ENCODE assay signal across 19 cellular contexts in the genomic region with DNA sequence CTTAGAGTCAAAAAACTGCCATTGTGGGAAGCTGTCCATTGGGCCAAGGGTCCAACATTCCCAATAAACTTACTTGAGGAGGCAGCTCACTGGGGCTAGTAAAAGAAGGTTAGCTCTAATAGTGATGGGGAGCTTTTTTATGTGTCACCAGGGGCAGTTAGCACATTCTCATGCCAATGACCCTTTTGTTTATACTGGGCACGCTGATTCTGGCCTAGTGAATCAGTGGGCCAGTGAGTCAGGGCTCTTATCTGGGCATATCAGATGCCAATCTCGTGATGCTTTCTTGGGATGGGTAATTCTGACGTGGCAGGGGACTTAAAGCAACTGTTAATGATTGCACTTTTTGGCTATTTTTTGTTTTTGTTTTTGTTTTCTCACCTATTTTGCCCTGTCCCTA. TPM values are rescaled to one million over a fixed set of nuclear protein-coding genes. Genes with fewer than 3 reads are reported as not detected.
DNase-seq lines count a peak whose midpoint lies in the region; ATAC-seq, FAIRE-seq and TF ChIP-seq lines count a peak whose summit lies in the region.
"Had no signal": no experiment of that assay in that cellular context is flagged by ENCODE, and none has a peak within 500 bp of the region (broad histone marks: within the 10 kb centered on the region; RNA-seq: fewer than 3 reads in every experiment).

No MANE protein-coding gene starts in this region.

- no TSS peak for BruUV-seq in PC-9 (replicated peaks; lab: Mats Ljungman, UMichigan)

- no peaks in the 10 kb centered on the region for H3K27me3 Mint-ChIP-seq in osteocyte (ENCODE audit: unreplicated experiment)
- peaks cover 4 to 11% of the 10 kb centered on the region in 2 donors for H3K27me3 Mint-ChIP-seq in stimulated activated naive B cell treated with anti-CD40 and anti-IgM and Interleukin-4, amounts not matched to agents 10 μg/mL and 1 μg/mL and 100 μg/mL, for 72 hours
- H3K27me3 Mint-ChIP-seq: IgD-negative memory B cell; stimulated activated naive CD8-positive, alpha-beta T cell treated with anti-CD3 and anti-CD28 coated beads, Interleukin-15, Interleukin-2, amounts not matched to agents 100 ng/mL and 50 ng/mL, for 24 hours had no signal

- H4K20me1 ChIP-seq in PC-9 (ENCODE audit: insufficient read depth), result no peaks in the 10 kb centered on the region

- H3F3A ChIP-seq in PC-9 (ENCODE audit: insufficient read depth, low read depth), result peaks cover 43% of the 10 kb centered on the region

- H3K36me3 Mint-ChIP-seq in osteocyte (ENCODE audit: unreplicated experiment), result no peaks in the 10 kb centered on the region
- H3K36me3 Mint-ChIP-seq in stimulated activated naive B cell treated with anti-CD40 and anti-IgM and Interleukin-4, amounts not matched to agents 10 μg/mL and 1 μg/mL and 100 μg/mL, for 72 hours, result no peaks in the 10 kb centered on the region
- H3K36me3 Mint-ChIP-seq: activated naive CD4-positive, alpha-beta T cell treated with anti-CD3 and anti-CD28 coated beads, Interleukin-2, amount 50 U/mL, for 72 hours; IgD-negative memory B cell had no signal

- peak; percentile 79 for DNase-seq in Daoy (ENCODE audit: low read depth)
- peak; percentile 62 to 93 for DNase-seq in PC-9
- peak; percentile 86 for DNase-seq in epithelial cell of esophagus (ENCODE audit: low read depth)
- DNase-seq in osteocyte (ENCODE audit: extremely low spot score, unreplicated experiment), result no peak
- no peak for DNase-seq in D721Med (ENCODE audit: insufficient read length, low spot score)
- DNase-seq in activated CD4-positive, alpha-beta T cell treated with anti-CD3 and anti-CD28 coated beads, Interleukin-2, amount 50 U/mL, for 4 hours, result no peak
- no peak for DNase-seq in GF-D8 (lab: John Stamatoyannopoulos, UW)
- DNase-seq in stimulated activated naive B cell treated with anti-CD40 and anti-IgM and Interleukin-4, amounts not matched to agents 10 μg/mL and 1 μg/mL and 100 μg/mL, for 72 hours, result no peak
- DNase-seq: head of caudate nucleus; NCI-H1694 treated with DMSO at 0.1 percent for 48 hours; stimulated activated CD4-positive, alpha-beta T cell treated with anti-CD3 and anti-CD28 coated beads, Interleukin-2, amount 100 ng/mL, for 48 hours had no signal

- H3K4me1 ChIP-seq in PC-9 (replicated peaks; ENCODE audit: insufficient read depth), result peaks cover 53% of the 10 kb centered on the region
- H3K4me1 ChIP-seq: parathyroid adenoma had no signal

- no peak overlapping the region for H2AFZ ChIP-seq in PC-9
- H2AFZ ChIP-seq: parathyroid adenoma had no signal

- peak overlapping the region; percentile 94 for H3K27ac ChIP-seq in PC-9
- H3K27ac ChIP-seq: parathyroid adenoma had no signal

- no peak for ATAC-seq in stimulated activated naive B cell treated with anti-CD40 and anti-IgM and Interleukin-4, amounts not matched to agents 10 μg/mL and 1 μg/mL and 100 μg/mL, for 72 hours (replicated peaks)
- ATAC-seq: activated naive CD4-positive, alpha-beta T cell treated with anti-CD3 and anti-CD28 coated beads, Interleukin-2, amount 50 U/mL, for 72 hours; GM12878 had no signal

- no peaks in the 10 kb centered on the region for H3K27me3 ChIP-seq in PC-9 (ENCODE audit: insufficient read depth, low read depth)

- H3K4me3 ChIP-seq in PC-9 (no peak overlapping the region), epithelial cell of esophagus (ENCODE audit: low read length) (no peak overlapping the region)
- H3K4me3 ChIP-seq: GM12878 had no signal

- CTCF ChIA-PET in PC-9 (lab: Charles Lee), result no interaction called here

- no peak for FAIRE-seq in D721Med (lab: Jason Lieb, UNC)
- FAIRE-seq: GM12878, H1 had no signal

- no peaks in the 10 kb centered on the region for H3K36me3 ChIP-seq in PC-9 (ENCODE audit: low read depth)

- H3K79me2 ChIP-seq in PC-9 (ENCODE audit: low read depth), result no peaks in the 10 kb centered on the region
- H3K79me2 ChIP-seq: parathyroid adenoma had no signal

- no peaks in the 10 kb centered on the region for H3K9me3 ChIP-seq in PC-9 (ENCODE audit: insufficient read depth, low read depth)

- TF ChIP-seq CTCF in PC-9 (conservative IDR thresholded peaks at IDR 0.05), result no peak
- TF ChIP-seq CTCF in epithelial cell of esophagus (IDR thresholded peaks at IDR 0.05; ENCODE audit: insufficient read depth, low read depth, low read length, missing control alignments), result no peak
- TF ChIP-seq CTCF in osteocyte (IDR thresholded peaks at IDR 0.05), result no peak
- TF ChIP-seq CTCF in D721Med (IDR thresholded peaks at IDR 0.05; ENCODE audit: insufficient read depth, missing control alignments), result no peak

- no peaks in the 10 kb centered on the region; the same call in 1 of the 2 replicates for H3K9me2 ChIP-seq in PC-9 (ENCODE audit: insufficient read depth)

- H3K4me1 Mint-ChIP-seq in osteocyte (ENCODE audit: unreplicated experiment), result peaks cover 9% of the 10 kb centered on the region
- no peaks in the 10 kb centered on the region for H3K4me1 Mint-ChIP-seq in stimulated activated naive B cell treated with anti-CD40 and anti-IgM and Interleukin-4, amounts not matched to agents 10 μg/mL and 1 μg/mL and 100 μg/mL, for 72 hours
- H3K4me1 Mint-ChIP-seq: IgD-negative memory B cell had no signal

- POLR2A ChIA-PET in PC-9 (lab: Charles Lee; ENCODE audit: unreplicated experiment), result interaction anchor here (0.5 to 0.7 kb wide), 4 partner anchors 21 to 345 kb away, joined by 3 to 7 read pairs (median 4); no protein-coding TSS in a partner anchor

- peak overlapping the region; percentile 31 for H3K27ac Mint-ChIP-seq in osteocyte (ENCODE audit: unreplicated experiment)
- H3K27ac Mint-ChIP-seq in stimulated activated naive B cell treated with anti-CD40 and anti-IgM and Interleukin-4, amounts not matched to agents 10 μg/mL and 1 μg/mL and 100 μg/mL, for 72 hours, result no peak overlapping the region
- H3K27ac Mint-ChIP-seq: activated naive CD4-positive, alpha-beta T cell treated with anti-CD3 and anti-CD28 coated beads, Interleukin-2, amount 50 U/mL, for 72 hours; IgD-negative memory B cell; stimulated activated naive CD8-positive, alpha-beta T cell treated with anti-CD3 and anti-CD28 coated beads, Interleukin-15, Interleukin-2, amounts not matched to agents 100 ng/mL and 50 ng/mL, for 24 hours had no signal

- intact Hi-C loops in PC-9 (cut with micrococcal nuclease; ENCODE audit: unreplicated experiment), result loop anchor here (2.0 to 5.0 kb wide), 2 partner anchors 30 to 39 kb away; a partner anchor contains a TSS

- peaks cover 11% of the 10 kb centered on the region for H3K9me3 Mint-ChIP-seq in osteocyte (ENCODE audit: unreplicated experiment)
- H3K9me3 Mint-ChIP-seq in stimulated activated naive B cell treated with anti-CD40 and anti-IgM and Interleukin-4, amounts not matched to agents 10 μg/mL and 1 μg/mL and 100 μg/mL, for 72 hours, result peaks cover 3 to 13% of the 10 kb centered on the region in 2 donors
- H3K9me3 Mint-ChIP-seq: stimulated activated naive CD8-positive, alpha-beta T cell treated with anti-CD3 and anti-CD28 coated beads, Interleukin-15, Interleukin-2, amounts not matched to agents 100 ng/mL and 50 ng/mL, for 24 hours had no signal

- no peak overlapping the region for H3K4me3 Mint-ChIP-seq in osteocyte (ENCODE audit: unreplicated experiment)
- H3K4me3 Mint-ChIP-seq in stimulated activated naive B cell treated with anti-CD40 and anti-IgM and Interleukin-4, amounts not matched to agents 10 μg/mL and 1 μg/mL and 100 μg/mL, for 72 hours, result no peak overlapping the region
- H3K4me3 Mint-ChIP-seq: IgD-negative memory B cell; stimulated activated naive CD8-positive, alpha-beta T cell treated with anti-CD3 and anti-CD28 coated beads, Interleukin-15, Interleukin-2, amounts not matched to agents 100 ng/mL and 50 ng/mL, for 24 hours had no signal

- peak overlapping the region; percentile 70 for H3K4me2 ChIP-seq in PC-9

RNA-seq across cellular contexts. Expression of a gene that starts 27.8 kb away (rescaled TPM):
- 14.7 and 19.0 TPM in 2 replicates for total RNA-seq in Daoy (2014; rRNA removed; shearing (Covaris generic))
- 25.2 and 26.8 TPM in 2 replicates for total RNA-seq in PC-9 (2021)
- 29.3 and 29.8 TPM in 2 replicates for total RNA-seq in osteocyte

RNA-seq across cellular contexts. Expression of a gene that starts 29.9 kb away (rescaled TPM):
- 834 and 916 TPM in 2 replicates for total RNA-seq in Daoy (2014; rRNA removed; shearing (Covaris generic))
- total RNA-seq in PC-9 (2021) (385 and 417 TPM in 2 replicates), osteocyte (417 and 433 TPM in 2 replicates)

RNA-seq across cellular contexts. Expression of a gene that starts 48.9 kb away (rescaled TPM):
- 4.7 and 16.4 TPM in 2 replicates for total RNA-seq in Daoy (2014; rRNA removed; shearing (Covaris generic))
- total RNA-seq in PC-9 (2021) (11.7 and 12.8 TPM in 2 replicates), osteocyte (36.5 and 38.4 TPM in 2 replicates)

RNA-seq across cellular contexts. Expression of a gene that starts 54.1 kb away (rescaled TPM):
- total RNA-seq in Daoy (2014; rRNA removed; shearing (Covaris generic)), result not detected in 2 replicates
- total RNA-seq in PC-9 (2021), result not detected in 2 replicates
- total RNA-seq in osteocyte, result not detected in 2 replicates
- total RNA-seq: dermis microvascular lymphatic vessel endothelial cell, GM12878, H1, liver had no signal

Comparison
In these comparisons a context has a peak if more than half of its experiments do, and no peak if none do; other contexts are left out.
1. DNase-seq: peak in Daoy (single experiment), PC-9 (2 of 2) and epithelial cell of esophagus (single experiment); none in osteocyte (single experiment), D721Med (single experiment), activated CD4-positive, alpha-beta T cell treated with anti-CD3 and anti-CD28 coated beads, Interleukin-2, amount 50 U/mL, for 4 hours (0 of 2), GF-D8 (single experiment) and stimulated activated naive B cell treated with anti-CD40 and anti-IgM and Interleukin-4, amounts not matched to agents 10 μg/mL and 1 μg/mL and 100 μg/mL, for 72 hours (single experiment).